ENCODE assay signal across 31 cellular contexts in the genomic region with DNA sequence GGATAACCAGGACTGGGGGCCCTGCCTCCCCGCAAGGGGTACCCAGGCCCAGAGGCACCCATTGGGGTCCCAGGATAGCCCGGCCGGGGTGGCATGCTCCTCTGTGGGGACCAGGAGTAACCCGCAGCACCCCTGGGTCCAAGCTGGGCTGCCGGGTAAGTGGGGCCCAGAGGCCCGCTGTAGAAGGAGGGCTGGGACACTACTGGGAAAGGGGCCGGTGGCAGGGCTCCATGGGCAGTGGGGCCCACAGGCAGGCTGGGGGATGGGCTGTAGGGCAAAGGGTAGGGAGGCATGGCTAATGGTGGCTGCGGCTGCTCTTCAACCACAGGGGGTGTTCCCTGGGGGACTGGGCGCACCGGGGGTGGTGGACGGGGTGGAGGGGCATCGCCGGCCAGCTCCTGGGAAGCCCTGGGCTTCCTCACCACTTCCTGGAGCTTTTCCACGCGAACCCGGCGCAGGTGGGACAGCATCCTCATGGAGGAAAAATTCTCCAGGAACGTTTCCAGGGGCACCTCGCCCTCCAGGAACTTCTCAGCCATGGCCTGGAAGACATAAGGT. TPM values are rescaled to one million over a fixed set of nuclear protein-coding genes. Genes with fewer than 3 reads are reported as not detected.
"Had no signal": no experiment of that assay in that cellular context is flagged by ENCODE, and none has a peak within 500 bp of the region (broad histone marks: within the 10 kb centered on the region; RNA-seq: fewer than 3 reads in every experiment).

No MANE protein-coding gene starts in this region.

- H3K27ac ChIP-seq: ascending aorta, cardiac muscle cell, esophagus muscularis mucosa, foreskin keratinocyte, gastrocnemius medialis, heart left ventricle had no signal

- H3K4me3 ChIP-seq: ascending aorta, breast epithelium, cardiac muscle cell, esophagus muscularis mucosa, gastrocnemius medialis, heart left ventricle had no signal

- H3K27me3 Mint-ChIP-seq: activated CD8-positive, alpha-beta T cell treated with anti-CD3 and anti-CD28 coated beads for 36 hours; activated naive CD4-positive, alpha-beta T cell treated with anti-CD3 and anti-CD28 coated beads, Interleukin-2, amount 10 ng/mL, durations not matched to agents 7 days and 5 days; activated naive CD8-positive, alpha-beta T cell treated with anti-CD3 and anti-CD28 coated beads, Interleukin-2, amount 10 ng/mL, durations not matched to agents 7 days and 5 days; brain; effector memory CD8-positive, alpha-beta T cell; T-helper 17 cell had no signal

- H3K36me3 ChIP-seq: breast epithelium, cardiac muscle cell had no signal

- H3K4me1 ChIP-seq: foreskin keratinocyte had no signal

- H3K4me3 Mint-ChIP-seq: activated CD8-positive, alpha-beta T cell treated with anti-CD3 and anti-CD28 coated beads for 36 hours; activated naive CD4-positive, alpha-beta T cell treated with anti-CD3 and anti-CD28 coated beads, Interleukin-2, amount 10 ng/mL, durations not matched to agents 7 days and 5 days; activated naive CD8-positive, alpha-beta T cell treated with anti-CD3 and anti-CD28 coated beads, Interleukin-2, amount 10 ng/mL, durations not matched to agents 7 days and 5 days; activated T-helper 1 cell treated with anti-CD3 and anti-CD28 coated beads, Interleukin-12 subunit alpha, Interleukin-12 subunit beta, Interleukin-2, Interleukin-4 antibody, amounts not matched to agents 30 ng/mL and 10 ng/mL and 1 ng/mL, durations not matched to agents 14 hours and 24 hours and 36 hours; brain; effector memory CD8-positive, alpha-beta T cell; T-helper 17 cell; WTC11 had no signal

- H3K27me3 ChIP-seq: ascending aorta, breast epithelium, cardiac muscle cell, esophagus muscularis mucosa, foreskin keratinocyte, gastrocnemius medialis, heart left ventricle had no signal

- DNase-seq: activated CD4-positive, alpha-beta T cell treated with anti-CD3 and anti-CD28 coated beads for 48 hours; activated CD4-positive, alpha-beta T cell treated with anti-CD3 and anti-CD28 coated beads, Interleukin-2, amount 50 U/mL, for 1 hour; activated CD4-positive, alpha-beta T cell treated with anti-CD3 and anti-CD28 coated beads, Interleukin-2, amount 50 U/mL, for 48 hours; activated CD8-positive, alpha-beta memory T cell treated with anti-CD3 and anti-CD28 coated beads for 24 hours; activated CD8-positive, alpha-beta T cell treated with anti-CD3 and anti-CD28 coated beads for 36 hours; activated gamma-delta T cell; activated naive CD4-positive, alpha-beta T cell; activated naive CD4-positive, alpha-beta T cell treated with anti-CD3 and anti-CD28 coated beads, Interleukin-2, amount 10 ng/mL, durations not matched to agents 7 days and 5 days; activated naive CD8-positive, alpha-beta T cell treated with anti-CD3 and anti-CD28 coated beads, Interleukin-2, amount 10 ng/mL, durations not matched to agents 7 days and 5 days; activated T-cell treated with anti-CD3 and anti-CD28 coated beads, Interleukin-2, amount 50 U/mL, for 1 hour; activated T-cell treated with anti-CD3 and anti-CD28 coated beads, Interleukin-2, amount 50 U/mL, for 48 hours; central memory CD4-positive, alpha-beta T cell; cortex of kidney; dermis blood vessel endothelial cell; effector CD4-positive, alpha-beta T cell; effector memory CD8-positive, alpha-beta T cell; erythroblast; foreskin keratinocyte; gastrocnemius medialis; heart left ventricle; T-helper 1 cell; T-helper 17 cell had no signal

- H3K9me3 Mint-ChIP-seq: activated CD8-positive, alpha-beta T cell treated with anti-CD3 and anti-CD28 coated beads for 36 hours; activated naive CD4-positive, alpha-beta T cell treated with anti-CD3 and anti-CD28 coated beads, Interleukin-2, amount 10 ng/mL, durations not matched to agents 7 days and 5 days; activated naive CD4-positive, alpha-beta T cell treated with anti-CD3 and anti-CD28 coated beads, Interleukin-2, amount 50 U/mL, for 72 hours; activated naive CD8-positive, alpha-beta T cell treated with anti-CD3 and anti-CD28 coated beads, Interleukin-2, amount 10 ng/mL, durations not matched to agents 7 days and 5 days; activated T-helper 1 cell treated with anti-CD3 and anti-CD28 coated beads, Interleukin-12 subunit alpha, Interleukin-12 subunit beta, Interleukin-2, Interleukin-4 antibody, amounts not matched to agents 30 ng/mL and 10 ng/mL and 1 ng/mL, durations not matched to agents 14 hours and 24 hours and 36 hours; brain; effector memory CD8-positive, alpha-beta T cell; WTC11 had no signal

- H3K27ac Mint-ChIP-seq: activated CD8-positive, alpha-beta T cell treated with anti-CD3 and anti-CD28 coated beads for 36 hours; activated naive CD4-positive, alpha-beta T cell treated with anti-CD3 and anti-CD28 coated beads, Interleukin-2, amount 10 ng/mL, durations not matched to agents 7 days and 5 days; activated naive CD8-positive, alpha-beta T cell treated with anti-CD3 and anti-CD28 coated beads, Interleukin-2, amount 10 ng/mL, durations not matched to agents 7 days and 5 days; activated T-helper 1 cell treated with anti-CD3 and anti-CD28 coated beads, Interleukin-12 subunit alpha, Interleukin-12 subunit beta, Interleukin-2, Interleukin-4 antibody, amounts not matched to agents 30 ng/mL and 10 ng/mL and 1 ng/mL, durations not matched to agents 14 hours and 24 hours and 36 hours; T-helper 17 cell; WTC11 had no signal

- H3K9me3 ChIP-seq: ascending aorta, breast epithelium, esophagus muscularis mucosa, gastrocnemius medialis, heart left ventricle had no signal

RNA-seq across cellular contexts. Expression of a gene that starts 29.8 kb away (rescaled TPM):
- total RNA-seq: cardiac muscle cell, cerebellum, dermis blood vessel endothelial cell, foreskin keratinocyte had no signal
- polyA plus RNA-seq: cardiac muscle cell, foreskin keratinocyte had no signal
